In genomic region chr12:82993610-82994009, GRCh38 we compare ENCODE assay signal across 28 cellular contexts.
"Had no signal": no experiment of that assay in that cellular context is flagged by ENCODE, and none has a peak within 500 bp of the region (broad histone marks: within the 10 kb centered on the region; RNA-seq: fewer than 3 reads in every experiment).

No MANE protein-coding gene starts in this region.

- H3K27ac ChIP-seq: stomach, suprapubic skin, testis, thoracic aorta, thyroid gland, tibial artery, tibial nerve, transverse colon, upper lobe of left lung, upper lobe of right lung, uterus, vagina had no signal

- H3K4me3 ChIP-seq: stomach, suprapubic skin, testis, thoracic aorta, thyroid gland, tibial artery, tibial nerve, transverse colon, upper lobe of left lung, upper lobe of right lung, uterus, vagina had no signal

- H3K4me1 ChIP-seq: suprapubic skin, testis, thyroid gland, tibial artery, tibial nerve, upper lobe of right lung, uterus, vagina had no signal

- H3K27me3 Mint-ChIP-seq: stimulated activated memory B cell treated with anti-CD40 and anti-IgM and Interleukin-4, amounts not matched to agents 10 μg/mL and 1 μg/mL and 100 μg/mL, for 72 hours; stimulated activated naive B cell treated with anti-CD40 and anti-IgM and Interleukin-4, amounts not matched to agents 10 μg/mL and 1 μg/mL and 100 μg/mL, for 72 hours; stimulated activated naive CD8-positive, alpha-beta T cell treated with anti-CD3 and anti-CD28 coated beads, Interleukin-15, amount 100 ng/mL, for 72 hours; stimulated activated naive CD8-positive, alpha-beta T cell treated with anti-CD3 and anti-CD28 coated beads, Interleukin-15, Interleukin-2, amounts not matched to agents 100 ng/mL and 50 ng/mL, for 24 hours; type B pancreatic cell had no signal

- ATAC-seq: stimulated activated effector memory CD8-positive, alpha-beta T cell treated with anti-CD3 and anti-CD28 coated beads, Interleukin-12 subunit alpha, Interleukin-12 subunit beta, amount 100 ng/mL, for 72 hours; stimulated activated memory B cell treated with anti-CD40 and anti-IgM and Interleukin-4, amounts not matched to agents 10 μg/mL and 1 μg/mL and 100 μg/mL, for 72 hours; stimulated activated naive B cell treated with anti-CD40 and anti-IgM and Interleukin-4, amounts not matched to agents 10 μg/mL and 1 μg/mL and 100 μg/mL, for 72 hours; stimulated activated naive CD8-positive, alpha-beta T cell treated with anti-CD3 and anti-CD28 coated beads, Interleukin-15, amount 100 ng/mL, for 72 hours; stimulated activated naive CD8-positive, alpha-beta T cell treated with anti-CD3 and anti-CD28 coated beads, Interleukin-15, Interleukin-2, amounts not matched to agents 100 U/mL and 50 U/mL, for 24 hours; upper lobe of right lung had no signal

- DNase-seq: stimulated activated CD4-positive, alpha-beta T cell treated with anti-CD3 and anti-CD28 coated beads, Interleukin-2, amount 100 ng/mL, for 48 hours; stimulated activated CD4-positive, alpha-beta T cell treated with anti-CD3 and anti-CD28 coated beads, Interleukin-4, amount 100 ng/mL, for 1 hour; stimulated activated CD4-positive, alpha-beta T cell treated with anti-CD3 and anti-CD28 coated beads, Interleukin-4, amount 100 ng/mL, for 24 hours; stimulated activated CD4-positive, alpha-beta T cell treated with anti-CD3 and anti-CD28 coated beads, Interleukin-4, amount 100 ng/mL, for 4 hours; stimulated activated CD8-positive, alpha-beta memory T cell treated with anti-CD3 and anti-CD28 coated beads, Interleukin-4, amount 100 ng/mL, for 48 hours; stimulated activated naive B cell treated with anti-CD40 and anti-IgM and Interleukin-4, amounts not matched to agents 10 μg/mL and 1 μg/mL and 100 μg/mL, for 72 hours; stimulated activated naive CD4-positive, alpha-beta T cell; stimulated activated naive CD4-positive, alpha-beta T cell treated with Interleukin-2 at 50 U/mL for 16 hours; stimulated activated naive CD8-positive, alpha-beta T cell treated with anti-CD3 and anti-CD28 coated beads, Interleukin-15, amount 100 ng/mL, for 72 hours; stimulated activated naive CD8-positive, alpha-beta T cell treated with anti-CD3 and anti-CD28 coated beads, Interleukin-15, Interleukin-2, amounts not matched to agents 100 U/mL and 50 U/mL, for 24 hours; stomach; testis; thyroid gland; tibial artery; transverse colon; trophoblast cell; upper lobe of left lung; upper lobe of right lung; uterus had no signal

- H3K4me3 Mint-ChIP-seq: stimulated activated effector memory CD8-positive, alpha-beta T cell treated with anti-CD3 and anti-CD28 coated beads, Interleukin-12 subunit alpha, Interleukin-12 subunit beta, amount 100 ng/mL, for 72 hours; stimulated activated memory B cell treated with anti-CD40 and anti-IgM and Interleukin-4, amounts not matched to agents 10 μg/mL and 1 μg/mL and 100 μg/mL, for 72 hours; stimulated activated naive B cell treated with anti-CD40 and anti-IgM and Interleukin-4, amounts not matched to agents 10 μg/mL and 1 μg/mL and 100 μg/mL, for 72 hours; stimulated activated naive CD8-positive, alpha-beta T cell treated with anti-CD3 and anti-CD28 coated beads, Interleukin-15, amount 100 ng/mL, for 72 hours; stimulated activated naive CD8-positive, alpha-beta T cell treated with anti-CD3 and anti-CD28 coated beads, Interleukin-15, Interleukin-2, amounts not matched to agents 100 ng/mL and 50 ng/mL, for 24 hours; type B pancreatic cell had no signal

- FAIRE-seq: urothelium cell line had no signal

- H3K36me3 Mint-ChIP-seq: stimulated activated effector memory CD8-positive, alpha-beta T cell treated with anti-CD3 and anti-CD28 coated beads, Interleukin-12 subunit alpha, Interleukin-12 subunit beta, amount 100 ng/mL, for 72 hours; stimulated activated memory B cell treated with anti-CD40 and anti-IgM and Interleukin-4, amounts not matched to agents 10 μg/mL and 1 μg/mL and 100 μg/mL, for 72 hours; stimulated activated naive B cell treated with anti-CD40 and anti-IgM and Interleukin-4, amounts not matched to agents 10 μg/mL and 1 μg/mL and 100 μg/mL, for 72 hours had no signal

- H3K9me3 Mint-ChIP-seq: stimulated activated effector memory CD8-positive, alpha-beta T cell treated with anti-CD3 and anti-CD28 coated beads, Interleukin-12 subunit alpha, Interleukin-12 subunit beta, amount 100 ng/mL, for 72 hours; stimulated activated memory B cell treated with anti-CD40 and anti-IgM and Interleukin-4, amounts not matched to agents 10 μg/mL and 1 μg/mL and 100 μg/mL, for 72 hours; stimulated activated naive B cell treated with anti-CD40 and anti-IgM and Interleukin-4, amounts not matched to agents 10 μg/mL and 1 μg/mL and 100 μg/mL, for 72 hours; stimulated activated naive CD8-positive, alpha-beta T cell treated with anti-CD3 and anti-CD28 coated beads, Interleukin-15, amount 100 ng/mL, for 72 hours; stimulated activated naive CD8-positive, alpha-beta T cell treated with anti-CD3 and anti-CD28 coated beads, Interleukin-15, Interleukin-2, amounts not matched to agents 100 ng/mL and 50 ng/mL, for 24 hours; type B pancreatic cell had no signal

- H3K9me3 ChIP-seq: stomach, suprapubic skin, testis, thoracic aorta, thyroid gland, tibial artery, tibial nerve, transverse colon, upper lobe of left lung, upper lobe of right lung, uterus, vagina had no signal

- H3K27ac Mint-ChIP-seq: stimulated activated effector memory CD8-positive, alpha-beta T cell treated with anti-CD3 and anti-CD28 coated beads, Interleukin-12 subunit alpha, Interleukin-12 subunit beta, amount 100 ng/mL, for 72 hours; stimulated activated memory B cell treated with anti-CD40 and anti-IgM and Interleukin-4, amounts not matched to agents 10 μg/mL and 1 μg/mL and 100 μg/mL, for 72 hours; stimulated activated naive B cell treated with anti-CD40 and anti-IgM and Interleukin-4, amounts not matched to agents 10 μg/mL and 1 μg/mL and 100 μg/mL, for 72 hours; stimulated activated naive CD8-positive, alpha-beta T cell treated with anti-CD3 and anti-CD28 coated beads, Interleukin-15, amount 100 ng/mL, for 72 hours; stimulated activated naive CD8-positive, alpha-beta T cell treated with anti-CD3 and anti-CD28 coated beads, Interleukin-15, Interleukin-2, amounts not matched to agents 100 ng/mL and 50 ng/mL, for 24 hours; type B pancreatic cell had no signal

- H3K4me1 Mint-ChIP-seq: stimulated activated effector memory CD8-positive, alpha-beta T cell treated with anti-CD3 and anti-CD28 coated beads, Interleukin-12 subunit alpha, Interleukin-12 subunit beta, amount 100 ng/mL, for 72 hours; stimulated activated memory B cell treated with anti-CD40 and anti-IgM and Interleukin-4, amounts not matched to agents 10 μg/mL and 1 μg/mL and 100 μg/mL, for 72 hours; stimulated activated naive B cell treated with anti-CD40 and anti-IgM and Interleukin-4, amounts not matched to agents 10 μg/mL and 1 μg/mL and 100 μg/mL, for 72 hours; stimulated activated naive CD8-positive, alpha-beta T cell treated with anti-CD3 and anti-CD28 coated beads, Interleukin-15, amount 100 ng/mL, for 72 hours had no signal
